Comparison of ENCODE assay signal across 10 cellular contexts in the genomic region with DNA sequence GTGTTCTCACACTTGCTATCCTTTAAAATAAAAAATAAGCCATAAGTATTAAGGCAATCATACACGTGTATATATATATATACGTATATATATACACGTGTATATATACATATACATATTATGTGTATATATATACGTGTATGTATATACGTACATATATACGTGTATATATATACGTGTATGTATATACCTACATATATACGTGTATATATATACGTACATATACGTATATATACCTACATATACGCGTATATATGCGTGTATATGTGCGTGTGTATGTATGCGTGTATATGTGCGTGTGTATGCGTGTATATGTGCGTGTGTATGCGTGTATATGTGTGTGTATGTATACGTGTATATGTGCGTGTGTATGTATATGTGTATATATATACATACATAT.
"Had no signal": no experiment of that assay in that cellular context is flagged by ENCODE, and none has a peak within 500 bp of the region (broad histone marks: within the 10 kb centered on the region; RNA-seq: fewer than 3 reads in every experiment).

No MANE protein-coding gene starts in this region.

- H3K4me3 ChIP-seq: GM23338 had no signal

- H3K27ac ChIP-seq: KMS-11 had no signal

- H3K4me1 Mint-ChIP-seq: GM23338, H9 had no signal

- DNase-seq: HCEC 1CT, IMR-90, Karpas-422, KBM-7 had no signal

- H3K4me3 Mint-ChIP-seq: GM23338, H9 had no signal

- H3K27ac Mint-ChIP-seq: GM23338, H9 had no signal

- H2AFZ ChIP-seq: GM23338 had no signal

- H3K4me2 ChIP-seq: GM23338, KMS-11 had no signal

- FAIRE-seq: H1, H54, HTR-8/SVneo had no signal

- H3K9ac ChIP-seq: KMS-11 had no signal
